In the genomic region with DNA sequence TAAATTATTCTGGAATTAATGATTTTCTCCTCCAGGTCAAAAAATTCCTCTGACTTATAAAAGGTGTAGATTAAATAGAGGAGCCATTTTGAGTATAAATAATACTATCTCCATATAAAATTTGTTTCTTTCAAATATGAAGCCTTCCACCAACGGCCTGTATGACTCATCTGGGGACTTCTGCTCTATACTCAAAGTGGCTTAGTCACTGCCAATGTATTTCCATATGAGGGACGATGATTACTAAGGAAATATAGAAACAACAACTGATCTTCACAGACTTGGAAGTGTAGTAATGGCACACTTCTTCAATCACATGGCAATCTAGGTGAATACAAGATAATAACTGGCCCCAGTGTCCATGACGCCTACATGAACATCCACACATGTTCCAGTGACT, we compare ENCODE assay signal across 11 cellular contexts.
DNase-seq lines count a peak whose midpoint lies in the region; ATAC-seq and TF ChIP-seq lines count a peak whose summit lies in the region.
"Had no signal": no experiment of that assay in that cellular context is flagged by ENCODE, and none has a peak within 500 bp of the region (broad histone marks: within the 10 kb centered on the region; RNA-seq: fewer than 3 reads in every experiment).

No MANE protein-coding gene starts in this region.

- peak overlapping the region; percentile 70 for H2AFZ ChIP-seq in ACC112 (ENCODE audit: low read length, unreplicated experiment)
- no peak overlapping the region for H2AFZ ChIP-seq in MM.1S (ENCODE audit: low read length)

- DNase-seq in RKO (ENCODE audit: low spot score): peak; percentile 87
- DNase-seq in fibroblast of mammary gland (ENCODE audit: low read depth): peak; percentile 88
- no peak for DNase-seq in kidney glomerular epithelial cell (lab: John Stamatoyannopoulos, UW)
- DNase-seq in MM.1S: no peak
- DNase-seq in posterior vena cava (ENCODE audit: low spot score): no peak
- DNase-seq in SKM-1 treated with dmso at 0.1 percent for 144 hours (lab: John Stamatoyannopoulos, UW; ENCODE audit: unreplicated experiment): no peak
- DNase-seq: activated T-cell treated with anti-CD3 and anti-CD28 coated beads, Interleukin-2, amount 50 U/mL, for 48 hours; islet precursor cell had no signal

- no peaks in the 10 kb centered on the region for H3K36me3 ChIP-seq in ACC112 (ENCODE audit: insufficient read depth, low read length)
- H3K36me3 ChIP-seq in MM.1S (replicated peaks; ENCODE audit: insufficient read depth, low read length): no peaks in the 10 kb centered on the region

- no peak overlapping the region for H3K4me2 ChIP-seq in MM.1S (ENCODE audit: low read depth, low read length)

- no peaks in the 10 kb centered on the region for H3K27me3 ChIP-seq in ACC112 (ENCODE audit: insufficient read depth, low read length)
- H3K27me3 ChIP-seq in MM.1S (replicated peaks; ENCODE audit: insufficient read depth, low read length): no peaks in the 10 kb centered on the region

- H3F3A ChIP-seq in MM.1S (ENCODE audit: insufficient read depth, low read length): no peaks in the 10 kb centered on the region

- peaks cover 23% of the 10 kb centered on the region for H3K4me1 ChIP-seq in ACC112 (ENCODE audit: control insufficient read depth, insufficient read depth, low read length, unreplicated experiment)
- no peaks in the 10 kb centered on the region for H3K4me1 ChIP-seq in MM.1S (ENCODE audit: low read length)

- no peak overlapping the region; the same call in 1 of the 2 replicates for H3K4me3 ChIP-seq in ACC112 (ENCODE audit: low read depth, low read length)
- H3K4me3 ChIP-seq in fibroblast of mammary gland (ENCODE audit: control insufficient read depth, low read depth, low read length): no peak overlapping the region
- no peak overlapping the region for H3K4me3 ChIP-seq in MM.1S (ENCODE audit: low read length)

- H3K79me2 ChIP-seq in ACC112 (ENCODE audit: control insufficient read depth, insufficient read depth, low read length, unreplicated experiment) (no peaks in the 10 kb centered on the region), MM.1S (ENCODE audit: low read length) (no peaks in the 10 kb centered on the region)

- no peaks in the 10 kb centered on the region for H3K9me3 ChIP-seq in MM.1S (replicated peaks; ENCODE audit: insufficient read depth, low read length)

- peak; percentile 60 for ATAC-seq in HG02610 (IDR thresholded peaks at IDR 0.05; ENCODE audit: unreplicated experiment)

- H4K20me1 ChIP-seq in MM.1S (ENCODE audit: insufficient read depth, low read length): no peaks in the 10 kb centered on the region

- TF ChIP-seq CTCF in fibroblast of mammary gland (conservative IDR thresholded peaks at IDR 0.05; ENCODE audit: control insufficient read depth, insufficient read depth, low read depth, low read length): no peak
- no peak for TF ChIP-seq CTCF in MM.1S (IDR thresholded peaks at IDR 0.05; ENCODE audit: low read length)

- H3K27ac ChIP-seq in ACC112 (ENCODE audit: low read depth, low read length): peak overlapping the region; percentile 82
- no peak overlapping the region for H3K27ac ChIP-seq in MM.1S (ENCODE audit: low read length)
- H3K27ac ChIP-seq: C4-2B had no signal

- no peak overlapping the region for H3K9ac ChIP-seq in MM.1S (ENCODE audit: low read length)

- intact Hi-C loops in posterior vena cava (cut with DNase I): no loop called here

- no peaks in the 10 kb centered on the region for H3K9me2 ChIP-seq in MM.1S (replicated peaks; ENCODE audit: insufficient read depth, low read length)

Comparison
In these comparisons a context has a peak if more than half of its experiments do, and no peak if none do; other contexts are left out.
1. DNase-seq: peak in RKO (single experiment) and fibroblast of mammary gland (single experiment); none in kidney glomerular epithelial cell (single experiment), MM.1S (single experiment), posterior vena cava (single experiment) and SKM-1 treated with dmso at 0.1 percent for 144 hours (single experiment).